ENCODE assay signal across 8 cellular contexts in the genomic region with DNA sequence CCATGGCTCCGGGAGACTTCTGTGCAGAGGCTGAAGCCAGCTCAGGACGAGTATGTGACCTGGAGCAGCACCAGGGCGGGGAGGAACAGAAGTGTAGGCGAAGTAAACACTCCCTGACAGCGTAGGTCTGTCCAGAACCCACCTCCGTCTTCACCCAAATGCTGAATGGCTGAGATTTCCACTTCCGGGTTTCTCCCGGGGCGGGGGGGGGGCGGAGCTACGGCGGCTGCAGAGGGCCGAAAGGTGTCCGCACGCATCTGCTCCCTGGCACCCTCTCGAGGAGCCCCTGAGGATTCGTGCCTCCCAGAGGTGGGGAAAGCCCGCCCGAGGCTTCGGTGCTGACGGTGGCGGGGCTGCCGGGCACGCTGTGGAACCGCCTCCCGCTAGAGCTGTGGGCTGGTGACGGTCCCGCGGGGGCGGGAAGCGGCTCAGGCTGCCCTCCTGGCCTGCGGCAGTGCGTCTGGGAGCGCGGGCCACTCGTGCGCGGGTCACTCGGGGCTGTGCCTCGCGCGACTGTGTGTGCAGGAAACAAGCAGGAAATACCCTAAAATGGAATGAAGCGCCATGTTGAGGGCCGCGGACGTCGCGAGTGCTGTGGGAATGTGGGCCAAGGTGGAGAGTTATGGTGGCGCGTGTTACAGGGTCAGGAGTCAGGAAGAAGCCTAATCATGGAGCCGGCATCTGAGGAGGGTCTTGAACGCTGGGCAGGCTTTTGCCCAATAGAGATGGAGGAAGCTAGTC.
DNase-seq lines count a peak whose midpoint lies in the region; ATAC-seq and TF ChIP-seq lines count a peak whose summit lies in the region.

No MANE protein-coding gene starts in this region.

- H4K20me1 ChIP-seq in osteoblast (ENCODE audit: insufficient read depth, low read length) = no peaks in the 10 kb centered on the region

- no peaks in the 10 kb centered on the region for H3K4me1 ChIP-seq in osteoblast (ENCODE audit: insufficient read depth, low read length)

- no peak overlapping the region for H3K27ac ChIP-seq in coronary artery
- no peak overlapping the region for H3K27ac ChIP-seq in osteoblast (ENCODE audit: low read depth, low read length)

- no peaks in the 10 kb centered on the region for H3K27me3 ChIP-seq in osteoblast (ENCODE audit: insufficient read depth, low read length)

- no peak for ATAC-seq in HG03039 (IDR thresholded peaks at IDR 0.05; ENCODE audit: unreplicated experiment)
- ATAC-seq in HG02623 (IDR thresholded peaks at IDR 0.05; ENCODE audit: unreplicated experiment) = no peak
- no peak for ATAC-seq in HG03469 (IDR thresholded peaks at IDR 0.05; ENCODE audit: unreplicated experiment)

- H3K9me3 ChIP-seq in osteoblast (ENCODE audit: low read depth, low read length) = no peaks in the 10 kb centered on the region

- no peaks in the 10 kb centered on the region for H3K79me2 ChIP-seq in osteoblast (ENCODE audit: insufficient read depth, low read length)

- DNase-seq in Daoy (ENCODE audit: low read depth) (peak; percentile 84), SK-N-DZ (ENCODE audit: low spot score) (peak; percentile 84), coronary artery (ENCODE audit: low spot score) (peak; percentile 59), osteoblast (ENCODE audit: insufficient read length, low spot score, missing footprints) (peak; percentile 9), NOMO-1 treated with dmso at 0.1 percent for 144 hours (lab: John Stamatoyannopoulos, UW; ENCODE audit: unreplicated experiment) (no peak)

- H3K36me3 ChIP-seq in osteoblast (ENCODE audit: insufficient read depth, low read length) = no peaks in the 10 kb centered on the region

- H2AFZ ChIP-seq in osteoblast (ENCODE audit: low read length) = no peak overlapping the region

- no peak for TF ChIP-seq CTCF in coronary artery (IDR thresholded peaks at IDR 0.05)
- TF ChIP-seq CTCF in osteoblast (IDR thresholded peaks at IDR 0.05; ENCODE audit: extremely low read depth, low read depth, low read length) = no peak

- no peak overlapping the region for H3K4me3 ChIP-seq in coronary artery
- peak overlapping the region; percentile 49 for H3K4me3 ChIP-seq in osteoblast (ENCODE audit: insufficient read depth, low read length)

- H3K4me2 ChIP-seq in osteoblast (ENCODE audit: insufficient read depth, low read length) = no peak overlapping the region
